Comparison of ENCODE assay signal across 10 cellular contexts in the genomic region with DNA sequence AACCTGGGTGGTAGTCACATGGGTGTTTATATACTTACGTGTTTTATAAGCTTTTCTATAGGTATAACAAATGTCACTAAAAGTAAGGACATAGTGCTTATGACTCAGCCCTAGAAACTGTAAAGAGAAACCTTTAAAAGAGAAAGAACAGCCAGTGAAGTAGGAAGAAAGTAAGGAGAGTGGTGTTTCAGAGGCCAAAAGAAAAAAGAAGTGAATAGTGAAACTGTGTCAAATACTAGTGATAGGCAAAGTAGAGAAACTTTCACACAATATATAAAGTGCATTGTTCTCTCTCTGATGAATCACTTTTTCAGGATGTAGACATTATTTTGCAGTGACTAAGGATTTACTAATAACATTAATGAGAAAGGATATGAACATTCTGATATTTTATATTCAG.
DNase-seq lines count a peak whose midpoint lies in the region; ATAC-seq and TF ChIP-seq lines count a peak whose summit lies in the region.
"Had no signal": no experiment of that assay in that cellular context is flagged by ENCODE, and none has a peak within 500 bp of the region (broad histone marks: within the 10 kb centered on the region; RNA-seq: fewer than 3 reads in every experiment).

No MANE protein-coding gene starts in this region.

- H3K27ac Mint-ChIP-seq in HFFc6 (peak overlapping the region; percentile 78), mesothelial cell of epicardium (no peak overlapping the region)

- H3K4me1 ChIP-seq in PC-3 (ENCODE audit: insufficient read depth, low read length), result peaks cover 57% of the 10 kb centered on the region

- H3K4me2 ChIP-seq in PC-3 (ENCODE audit: low read length), result peak overlapping the region; percentile 78

- peaks cover 18% of the 10 kb centered on the region for H3K79me2 ChIP-seq in PC-3 (ENCODE audit: low read length)

- H3K9me3 Mint-ChIP-seq in HFFc6, result no peaks in the 10 kb centered on the region
- H3K9me3 Mint-ChIP-seq in mesothelial cell of epicardium, result no peaks in the 10 kb centered on the region

- peaks cover 48% of the 10 kb centered on the region for H3K4me1 Mint-ChIP-seq in HFFc6 (ENCODE audit: low read depth)
- H3K4me1 Mint-ChIP-seq in mesothelial cell of epicardium, result no peaks in the 10 kb centered on the region

- H3K27me3 Mint-ChIP-seq in HFFc6 (ENCODE audit: insufficient read depth) (peaks cover 1% of the 10 kb centered on the region; the same call in 1 of the 2 replicates), mesothelial cell of epicardium (ENCODE audit: low read depth) (no peaks in the 10 kb centered on the region)

- H2AFZ ChIP-seq in PC-3 (ENCODE audit: low read length), result no peak overlapping the region

- no peaks in the 10 kb centered on the region for H3K9me2 ChIP-seq in PC-3 (replicated peaks; ENCODE audit: low read length)

- TF ChIP-seq CTCF in HFFc6 (IDR thresholded peaks at IDR 0.05) (no peak), PC-3 (conservative IDR thresholded peaks at IDR 0.05; ENCODE audit: low read depth, low read length) (no peak), mesothelial cell of epicardium (IDR thresholded peaks at IDR 0.05; ENCODE audit: unreplicated experiment) (no peak)

- peak; percentile 4 for DNase-seq in HFFc6
- DNase-seq in PC-3, result peak; percentile 62
- peak; percentile 40 for DNase-seq in iris pigment epithelial cell (ENCODE audit: low read depth)
- DNase-seq in NCI-H2196 treated with DMSO at 0.1 percent for 48 hours (lab: John Stamatoyannopoulos, UW; ENCODE audit: unreplicated experiment), result no peak
- no peak for DNase-seq in DMS 273 (lab: John Stamatoyannopoulos, UW; ENCODE audit: unreplicated experiment)
- DNase-seq in mesothelial cell of epicardium (ENCODE audit: low spot score in 2 of 2, unreplicated experiment in 2 of 2), result no peak
- no peak for DNase-seq in activated naive CD4-positive, alpha-beta T cell (lab: John Stamatoyannopoulos, UW)
- DNase-seq: cortex of kidney, posterior cingulate gyrus had no signal

- H3K4me3 Mint-ChIP-seq in HFFc6 (peak overlapping the region; percentile 69), mesothelial cell of epicardium (no peak overlapping the region)

- H3F3A ChIP-seq in PC-3 (ENCODE audit: low read length, unreplicated experiment), result peaks cover 13% of the 10 kb centered on the region

- BruUV-seq in PC-3 (replicated peaks; lab: Mats Ljungman, UMichigan), result TSS peak; percentile 61

- H3K9me3 ChIP-seq in PC-3 (ENCODE audit: low read length), result no peaks in the 10 kb centered on the region

- H3K27ac ChIP-seq in PC-3 (ENCODE audit: low read length), result peak overlapping the region; percentile 96

- H3K36me3 ChIP-seq in PC-3 (ENCODE audit: low read depth, low read length), result peaks cover 7% of the 10 kb centered on the region; the same call in 1 of the 2 replicates

- H4K20me1 ChIP-seq in PC-3 (ENCODE audit: low read length), result no peaks in the 10 kb centered on the region

- H3K4me3 ChIP-seq in PC-3 (ENCODE audit: low read length), result peak overlapping the region; percentile 43; the same call in 1 of the 2 replicates

- peak overlapping the region; percentile 60 for H3K9ac ChIP-seq in PC-3 (ENCODE audit: low read length)

- CTCF ChIA-PET in PC-3 (lab: Charles Lee), result no interaction called here

- POLR2A ChIA-PET in PC-3 (lab: Charles Lee; ENCODE audit: unreplicated experiment), result no interaction called here

- intact Hi-C loops in PC-3 (cut with micrococcal nuclease), result loop anchor here (2.0 kb wide), 1 partner anchor 84 kb away; a partner anchor contains a TSS

- H3K36me3 Mint-ChIP-seq in HFFc6 (ENCODE audit: low read depth), result peaks cover 13% of the 10 kb centered on the region
- H3K36me3 Mint-ChIP-seq in mesothelial cell of epicardium, result peaks cover 19% of the 10 kb centered on the region

- ATAC-seq in GM18858 (IDR thresholded peaks at IDR 0.05; ENCODE audit: unreplicated experiment) (peak; percentile 85), PC-3 (peak; percentile 86)

- H3K27me3 ChIP-seq in PC-3 (ENCODE audit: low read length), result no peaks in the 10 kb centered on the region

Comparison
In these comparisons a context has a peak if more than half of its experiments do, and no peak if none do; other contexts are left out.
1. DNase-seq: peak in HFFc6 (single experiment), PC-3 (single experiment) and iris pigment epithelial cell (single experiment); none in NCI-H2196 treated with DMSO at 0.1 percent for 48 hours (single experiment), DMS 273 (single experiment), mesothelial cell of epicardium (0 of 2) and activated naive CD4-positive, alpha-beta T cell (0 of 4).